17 cellular contexts compared by ENCODE assay signal in genomic region chr18:995641-996040, GRCh38.
A peak's percentile ranks its signal among the peaks of the same experiment; 100 is the strongest.
DNase-seq lines count a peak whose midpoint lies in the region; ATAC-seq, FAIRE-seq and TF ChIP-seq lines count a peak whose summit lies in the region.
"Had no signal": no experiment of that assay in that cellular context is flagged by ENCODE, and none has a peak within 500 bp of the region (broad histone marks: within the 10 kb centered on the region; RNA-seq: fewer than 3 reads in every experiment).

No MANE protein-coding gene starts in this region.

- H3F3A ChIP-seq in GM23338 (replicated peaks; ENCODE audit: low read depth): no peaks in the 10 kb centered on the region

- no peak overlapping the region for H3K27ac ChIP-seq in K562 (ENCODE audit: extremely low read depth, low read depth, low read length)
- no peak overlapping the region for H3K27ac ChIP-seq in GM23338 (ENCODE audit: low read depth)
- no peak overlapping the region for H3K27ac ChIP-seq in endodermal cell (ENCODE audit: low read depth, low read length)
- H3K27ac ChIP-seq: colonic mucosa, esophagus squamous epithelium, lower lobe of right lung, neural progenitor cell had no signal

- TF ChIP-seq CTCF in K562 (IDR thresholded peaks at IDR 0.05 in 2 of 3, conservative IDR thresholded peaks at IDR 0.05 in 1 of 3; ENCODE audit: insufficient read depth in 2 of 3, low read depth in 1 of 3, low read length in 3 of 3): no peak
- no peak for TF ChIP-seq CTCF in GM23338 (conservative IDR thresholded peaks at IDR 0.05; ENCODE audit: low read depth in 2 of 2)
- no peak for TF ChIP-seq CTCF in endodermal cell (conservative IDR thresholded peaks at IDR 0.05)

- CTCF ChIA-PET in K562 (lab: Yijun Ruan, JAX; ENCODE audit: low intra/inter-chr PET ratio): no interaction called here

- in situ Hi-C loops in K562 (cut with MboI): no loop called here

- no peaks in the 10 kb centered on the region for H3K27me3 ChIP-seq in K562 (ENCODE audit: control insufficient read depth in 2 of 2, insufficient read depth in 2 of 2, low read length in 2 of 2)
- H3K27me3 ChIP-seq in GM23338 (ENCODE audit: insufficient read depth): no peaks in the 10 kb centered on the region
- H3K27me3 ChIP-seq in endodermal cell (ENCODE audit: control insufficient read depth, insufficient read depth, low read length, poor library complexity, severe bottlenecking): no peaks in the 10 kb centered on the region
- H3K27me3 ChIP-seq: colonic mucosa, esophagus squamous epithelium, neural progenitor cell had no signal

- no peaks in the 10 kb centered on the region for H4K20me1 ChIP-seq in K562 (replicated peaks; ENCODE audit: control insufficient read depth, insufficient read depth, low read length)
- H4K20me1 ChIP-seq in GM23338 (replicated peaks; ENCODE audit: insufficient read depth): no peaks in the 10 kb centered on the region

- intact Hi-C loops in K562 (cut with micrococcal nuclease): no loop called here

- TF ChIP-seq POLR2A in K562 (conservative IDR thresholded peaks at IDR 0.05): no peak

- 38% methylated on average over 2 of the region's 2 CpGs for WGBS in K562 (ENCODE audit: insufficient coverage, low coverage, missing lambda C conversion rate)
- WGBS in endodermal cell (ENCODE audit: insufficient coverage in 1 of 2, insufficient read length in 1 of 2), 2 experiments: 84% methylated on average over 2 of the region's 2 CpGs; no CpG with 5 or more reads in 1 of the 2 experiments

- H3K4me3 ChIP-seq in K562: no peak overlapping the region
- H3K4me3 ChIP-seq in GM23338: no peak overlapping the region
- H3K4me3 ChIP-seq in endodermal cell (ENCODE audit: low read length): no peak overlapping the region
- H3K4me3 ChIP-seq: colonic mucosa, esophagus squamous epithelium, lower lobe of right lung, neural progenitor cell had no signal

- H3K4me1 ChIP-seq in K562 (replicated peaks in 1 of 2; ENCODE audit: control insufficient read depth in 2 of 2, insufficient read depth in 2 of 2, low read length in 2 of 2) (no peaks in the 10 kb centered on the region; a peak in 1 of 5 replicates), GM23338 (ENCODE audit: insufficient read depth) (peaks cover 13% of the 10 kb centered on the region), endodermal cell (ENCODE audit: control insufficient read depth, insufficient read depth, low read length) (no peaks in the 10 kb centered on the region)
- H3K4me1 ChIP-seq: colonic mucosa, esophagus squamous epithelium, lower lobe of right lung had no signal

- DNase-seq in AG08395 (ENCODE audit: low spot score) (peak; percentile 15), HS-5 (ENCODE audit: low read depth) (peak; percentile 60), K562 (ENCODE audit: extremely low read depth in 1 of 4, low spot score in 3 of 4) (no peak), iris pigment epithelial cell (ENCODE audit: low read depth) (peak; percentile 70), GM23338 (ENCODE audit: low spot score) (no peak), endodermal cell (no peak), medulla oblongata (ENCODE audit: extremely low spot score) (no peak), NCI-H1694 (lab: John Stamatoyannopoulos, UW) (no peak)
- DNase-seq: activated CD4-positive, alpha-beta T cell treated with anti-CD3 and anti-CD28 coated beads, Interleukin-2, amount 50 U/mL, for 1 hour; activated naive CD8-positive, alpha-beta T cell treated with anti-CD3 and anti-CD28 coated beads, Interleukin-2, amount 50 U/mL, for 24 hours; activated T-cell treated with anti-CD3 and anti-CD28 coated beads, Interleukin-2, amount 50 U/mL, for 24 hours; colonic mucosa; esophagus squamous epithelium; lower lobe of right lung; stimulated activated naive B cell treated with anti-CD40 and anti-IgM and Interleukin-4, amounts not matched to agents 10 μg/mL and 1 μg/mL and 100 μg/mL, for 72 hours; T1000 had no signal

- H3K4me3 Mint-ChIP-seq in GM23338 (no peak overlapping the region), endodermal cell (no peak overlapping the region)
- H3K4me3 Mint-ChIP-seq: activated naive CD8-positive, alpha-beta T cell treated with anti-CD3 and anti-CD28 coated beads, Interleukin-2, amount 50 U/mL, for 24 hours; activated T-cell treated with anti-CD3 and anti-CD28 coated beads, Interleukin-2, amount 50 U/mL, for 24 hours; neural progenitor cell; stimulated activated naive B cell treated with anti-CD40 and anti-IgM and Interleukin-4, amounts not matched to agents 10 μg/mL and 1 μg/mL and 100 μg/mL, for 72 hours had no signal

- peaks cover 4% of the 10 kb centered on the region; the same call in 2 of the 3 replicates for H3K9me3 Mint-ChIP-seq in GM23338
- H3K9me3 Mint-ChIP-seq in endodermal cell: peaks cover 20% of the 10 kb centered on the region
- H3K9me3 Mint-ChIP-seq: activated T-cell treated with anti-CD3 and anti-CD28 coated beads, Interleukin-2, amount 50 U/mL, for 24 hours had no signal

- H2AFZ ChIP-seq in K562 (ENCODE audit: low read depth, low read length): no peak overlapping the region
- no peak overlapping the region for H2AFZ ChIP-seq in GM23338
- H2AFZ ChIP-seq: neural progenitor cell had no signal

- H3K36me3 ChIP-seq in K562 (ENCODE audit: control insufficient read depth, insufficient read depth, low read length) (no peaks in the 10 kb centered on the region), GM23338 (ENCODE audit: insufficient read depth) (no peaks in the 10 kb centered on the region; the same call in 1 of the 2 replicates), endodermal cell (ENCODE audit: control insufficient read depth, insufficient read depth, low read length) (no peaks in the 10 kb centered on the region)
- H3K36me3 ChIP-seq: colonic mucosa, esophagus squamous epithelium, lower lobe of right lung, neural progenitor cell had no signal

- POLR2A ChIA-PET in K562 (lab: Yijun Ruan, JAX): no interaction called here

- H3K27me3 Mint-ChIP-seq in GM23338 (ENCODE audit: insufficient read depth, low read depth, poor library complexity) (no peaks in the 10 kb centered on the region), endodermal cell (ENCODE audit: insufficient read depth) (no peaks in the 10 kb centered on the region)
- H3K27me3 Mint-ChIP-seq: activated T-cell treated with anti-CD3 and anti-CD28 coated beads, Interleukin-2, amount 50 U/mL, for 24 hours; stimulated activated naive B cell treated with anti-CD40 and anti-IgM and Interleukin-4, amounts not matched to agents 10 μg/mL and 1 μg/mL and 100 μg/mL, for 72 hours had no signal

- no peak for TF ChIP-seq RAD21 in K562 (CRISPR knock-in tag; conservative IDR thresholded peaks at IDR 0.05 in 1 of 2, IDR thresholded peaks at IDR 0.05 in 1 of 2)

- no peak overlapping the region for H3K9ac ChIP-seq in K562 (ENCODE audit: insufficient read depth in 1 of 2, low read depth in 2 of 2, low read length in 2 of 2)
- no peak overlapping the region for H3K9ac ChIP-seq in endodermal cell (ENCODE audit: extremely low read depth, low read length, poor library complexity, severe bottlenecking)
- H3K9ac ChIP-seq: neural progenitor cell had no signal

- peaks cover 10% of the 10 kb centered on the region for H3K4me1 Mint-ChIP-seq in GM23338
- no peaks in the 10 kb centered on the region for H3K4me1 Mint-ChIP-seq in endodermal cell
- H3K4me1 Mint-ChIP-seq: activated naive CD8-positive, alpha-beta T cell treated with anti-CD3 and anti-CD28 coated beads, Interleukin-2, amount 50 U/mL, for 24 hours; stimulated activated naive B cell treated with anti-CD40 and anti-IgM and Interleukin-4, amounts not matched to agents 10 μg/mL and 1 μg/mL and 100 μg/mL, for 72 hours had no signal

- H3K9me1 ChIP-seq in K562 (ENCODE audit: control insufficient read depth, insufficient read depth, low read length): no peaks in the 10 kb centered on the region

- H3K4me2 ChIP-seq in K562 (ENCODE audit: insufficient read depth, low read length): no peak overlapping the region
- H3K4me2 ChIP-seq in GM23338: no peak overlapping the region
- H3K4me2 ChIP-seq: neural progenitor cell had no signal

- FAIRE-seq in K562 (lab: Jason Lieb, UNC): no peak

- BruUV-seq in K562 (replicated peaks; lab: Mats Ljungman, UMichigan): no TSS peak

- peaks cover 8% of the 10 kb centered on the region; the same call in 1 of the 2 replicates for H3K9me2 ChIP-seq in GM23338 (ENCODE audit: insufficient read depth)

- ATAC-seq in K562 (no peak), GM23338 (no peak)
- ATAC-seq: activated naive CD8-positive, alpha-beta T cell treated with anti-CD3 and anti-CD28 coated beads, Interleukin-2, amount 50 U/mL, for 24 hours; lower lobe of right lung; stimulated activated naive B cell treated with anti-CD40 and anti-IgM and Interleukin-4, amounts not matched to agents 10 μg/mL and 1 μg/mL and 100 μg/mL, for 72 hours had no signal

- H3K36me3 Mint-ChIP-seq in GM23338 (ENCODE audit: low read depth): peaks cover 6% of the 10 kb centered on the region
- H3K36me3 Mint-ChIP-seq in endodermal cell (ENCODE audit: low read depth): peaks cover 17% of the 10 kb centered on the region
- H3K36me3 Mint-ChIP-seq: neural progenitor cell had no signal

- H3K27ac Mint-ChIP-seq in GM23338 (no peak overlapping the region), endodermal cell (no peak overlapping the region)
- H3K27ac Mint-ChIP-seq: activated naive CD8-positive, alpha-beta T cell treated with anti-CD3 and anti-CD28 coated beads, Interleukin-2, amount 50 U/mL, for 24 hours; activated T-cell treated with anti-CD3 and anti-CD28 coated beads, Interleukin-2, amount 50 U/mL, for 24 hours; neural progenitor cell; stimulated activated naive B cell treated with anti-CD40 and anti-IgM and Interleukin-4, amounts not matched to agents 10 μg/mL and 1 μg/mL and 100 μg/mL, for 72 hours had no signal

- no peaks in the 10 kb centered on the region for H3K79me2 ChIP-seq in K562 (ENCODE audit: control insufficient read depth, insufficient read depth, low read length)
- peaks cover 28% of the 10 kb centered on the region for H3K79me2 ChIP-seq in GM23338 (replicated peaks; ENCODE audit: insufficient read depth)

- TF ChIP-seq EP300 in K562 (IDR thresholded peaks at IDR 0.05; ENCODE audit: low read length): no peak

- H3K9me3 ChIP-seq in K562 (replicated peaks; ENCODE audit: control insufficient read depth, insufficient read depth, low read depth, low read length): no peaks in the 10 kb centered on the region
- H3K9me3 ChIP-seq in endodermal cell (ENCODE audit: control insufficient read depth, low read length): no peaks in the 10 kb centered on the region
- H3K9me3 ChIP-seq: colonic mucosa, esophagus squamous epithelium, lower lobe of right lung had no signal

TF ChIP-seq in GM23338, 12 proteins besides CTCF, POLR2A, EP300 and RAD21 (continues in another document):
- TF ChIP-seq ZNF331 (CRISPR knock-in tag; IDR thresholded peaks at IDR 0.05; ENCODE audit: low read depth) (no peak), NANOG (IDR thresholded peaks at IDR 0.05; ENCODE audit: borderline replicate concordance) (no peak), EZH2phosphoT487 (IDR thresholded peaks at IDR 0.05; ENCODE audit: unreplicated experiment) (no peak), EZH2 (IDR thresholded peaks at IDR 0.05; ENCODE audit: low read depth, unreplicated experiment) (no peak), ZNF114 (CRISPR knock-in tag; IDR thresholded peaks at IDR 0.05) (no peak), CREB1 (CRISPR knock-in tag; IDR thresholded peaks at IDR 0.05; ENCODE audit: low read depth) (no peak), JUNB (IDR thresholded peaks at IDR 0.05; ENCODE audit: unreplicated experiment) (no peak), STAT1 (IDR thresholded peaks at IDR 0.05; ENCODE audit: unreplicated experiment) (no peak)

Comparison
In these comparisons a context has a peak if more than half of its experiments do, and no peak if none do; other contexts are left out.
1. DNase-seq: peak in AG08395 (single experiment), HS-5 (single experiment) and iris pigment epithelial cell (single experiment); none in K562 (0 of 4), GM23338 (single experiment), endodermal cell (single experiment), medulla oblongata (single experiment) and NCI-H1694 (single experiment).